8 cellular contexts compared by ENCODE assay signal in genomic region chr22:42344391-42344861, GRCh38.
DNase-seq lines count a peak whose midpoint lies in the region; ATAC-seq and TF ChIP-seq lines count a peak whose summit lies in the region.

No MANE protein-coding gene starts in this region.

- H3K27ac ChIP-seq in DND-41 (ENCODE audit: low read length) (0 out of 2 replicates have a peak overlapping the region, but pooled peaks have one; percentile 53), psoas muscle (peak overlapping the region; percentile 46)

- WGBS in psoas muscle, 3 donors: 13 to 27% (median 17%) methylated on average over 24 to 27 of the region's 27 CpGs

- H3K4me3 ChIP-seq in DND-41 (ENCODE audit: low read depth in 1 of 2, low read length in 2 of 2) (peak overlapping the region in 1 of 2 experiments; percentile 47; a peak in 2 of 4 replicates), psoas muscle (peak overlapping the region; percentile 51)

- TF ChIP-seq CTCF in DND-41 (IDR thresholded peaks at IDR 0.05; ENCODE audit: borderline replicate concordance, extremely low read depth, low read length, poor library complexity, severe bottlenecking) (no peak), psoas muscle (IDR thresholded peaks at IDR 0.05) (no peak)

- H4K20me1 ChIP-seq in DND-41 (ENCODE audit: insufficient read depth, low read length): peaks cover 19% of the 10 kb centered on the region

- no peaks in the 10 kb centered on the region for H3K36me3 ChIP-seq in DND-41 (ENCODE audit: insufficient read depth, low read length)
- H3K36me3 ChIP-seq in psoas muscle (ENCODE audit: insufficient read depth in 1 of 2, low read depth in 1 of 2): no peaks in the 10 kb centered on the region

- H3K79me2 ChIP-seq in DND-41 (ENCODE audit: insufficient read depth, low read length): peaks cover 25% of the 10 kb centered on the region

- DNase-seq in DND-41 (peak; percentile 19), SHP77 treated with DMSO at 0.1 percent for 48 hours (lab: John Stamatoyannopoulos, UW) (peak; percentile 36), head of caudate nucleus (peak in 41 of 42 donors; percentile 71 to 95 (median 87)), psoas muscle (peak; percentile 65 to 72), dedifferentiated amniotic fluid mesenchymal stem cell (ENCODE audit: extremely low spot score) (no peak), H4 (ENCODE audit: low spot score) (no peak), NK-92 (lab: John Stamatoyannopoulos, UW; ENCODE audit: unreplicated experiment) (no peak)

- peak overlapping the region; percentile 65; the same call in 1 of the 2 replicates for H2AFZ ChIP-seq in DND-41 (ENCODE audit: low read depth, low read length)

- peak overlapping the region; percentile 50 for H3K9ac ChIP-seq in DND-41 (ENCODE audit: low read depth, low read length)

- H3K9me3 ChIP-seq in DND-41 (ENCODE audit: insufficient read depth, low read length, severe bottlenecking) (no peaks in the 10 kb centered on the region), psoas muscle (no peaks in the 10 kb centered on the region)

- peaks cover 43% of the 10 kb centered on the region for H3K4me1 ChIP-seq in DND-41 (ENCODE audit: insufficient read depth, low read length)
- H3K4me1 ChIP-seq in psoas muscle: no peaks in the 10 kb centered on the region

- intact Hi-C loops in head of caudate nucleus (cut with DNase I) (loop anchor here (10.0 kb wide), 1 partner anchor 90 kb away; the partner anchor contains the start of gene NFAM1), psoas muscle (cut with DNase I) (no loop called here)

- ATAC-seq in DND-41 (ENCODE audit: insufficient read depth, low read depth) (no peak), psoas muscle (peak; percentile 68 to 87 (median 77)), HG02759 (IDR thresholded peaks at IDR 0.05; ENCODE audit: unreplicated experiment) (no peak)

- peak overlapping the region; percentile 60 for H3K4me2 ChIP-seq in DND-41 (ENCODE audit: insufficient read depth, low read length)

- no peaks in the 10 kb centered on the region for H3K27me3 ChIP-seq in DND-41 (ENCODE audit: insufficient read depth, low read length, poor library complexity)
- H3K27me3 ChIP-seq in psoas muscle (ENCODE audit: insufficient read depth in 3 of 3, low read length in 2 of 3): peaks cover 0 to 17% (median 16%) of the 10 kb centered on the region in 3 donors

Comparison
In these comparisons a context has a peak if more than half of its experiments do, and no peak if none do; other contexts are left out.
1. ATAC-seq: peak in psoas muscle (4 of 4); none in DND-41 (single experiment) and HG02759 (single experiment).
2. DNase-seq: peak in DND-41 (single experiment), SHP77 treated with DMSO at 0.1 percent for 48 hours (single experiment), head of caudate nucleus (41 of 42) and psoas muscle (2 of 2); none in dedifferentiated amniotic fluid mesenchymal stem cell (single experiment), H4 (single experiment) and NK-92 (single experiment).